ENCODE assay signal across 10 cellular contexts in genomic region chr10:89738551-89739209, GRCh38. TPM values are rescaled to one million over a fixed set of nuclear protein-coding genes. Genes with fewer than 3 reads are reported as not detected.
DNase-seq lines count a peak whose midpoint lies in the region; ATAC-seq and TF ChIP-seq lines count a peak whose summit lies in the region.
"Had no signal": no experiment of that assay in that cellular context is flagged by ENCODE, and none has a peak within 500 bp of the region (broad histone marks: within the 10 kb centered on the region; RNA-seq: fewer than 3 reads in every experiment).

No MANE protein-coding gene starts in this region.

- H3K27me3 ChIP-seq in mesendoderm (ENCODE audit: insufficient read depth, low read length, poor library complexity) = no peaks in the 10 kb centered on the region
- H3K27me3 ChIP-seq: BE2C had no signal

- H3K9ac ChIP-seq in mesendoderm (ENCODE audit: low read length) = no peak overlapping the region

- no peak overlapping the region for H3K4me2 ChIP-seq in mesendoderm (ENCODE audit: low read length)

- H3K56ac ChIP-seq in mesendoderm (ENCODE audit: low read length) = no peak overlapping the region

- H3K18ac ChIP-seq in mesendoderm (ENCODE audit: low read length) = no peak overlapping the region

- H3K9me3 Mint-ChIP-seq in activated T-cell treated with anti-CD3 and anti-CD28 coated beads, Interleukin-2, amount 50 U/mL, for 72 hours = no peaks in the 10 kb centered on the region
- H3K9me3 Mint-ChIP-seq in stimulated activated effector memory CD8-positive, alpha-beta T cell treated with anti-CD3 and anti-CD28 coated beads, Interleukin-12 subunit alpha, Interleukin-12 subunit beta, amount 100 ng/mL, for 72 hours = no peaks in the 10 kb centered on the region
- H3K9me3 Mint-ChIP-seq: nephron had no signal

- H2BK15ac ChIP-seq in mesendoderm (replicated peaks; ENCODE audit: low read depth) = no peak overlapping the region

- no peaks in the 10 kb centered on the region for H3K27me3 Mint-ChIP-seq in activated T-cell treated with anti-CD3 and anti-CD28 coated beads, Interleukin-2, amount 50 U/mL, for 72 hours (ENCODE audit: low read depth)

- H3K79me1 ChIP-seq in mesendoderm (ENCODE audit: low read length) = no peaks in the 10 kb centered on the region

- H3K23ac ChIP-seq in mesendoderm (ENCODE audit: low read length) = no peak overlapping the region

- no peak overlapping the region for H3K4me3 ChIP-seq in NB4 (ENCODE audit: low read depth, low read length)
- no peak overlapping the region for H3K4me3 ChIP-seq in mesendoderm (ENCODE audit: low read length)

- in situ Hi-C loops in ACHN (cut with HindIII; ENCODE audit: low pct_ligation_motif_present, low pct_unique_long_range_greater_than_20kb, low sequenced_read_pairs) = no loop called here

- peak overlapping the region; percentile 93 for H3K27ac Mint-ChIP-seq in activated T-cell treated with anti-CD3 and anti-CD28 coated beads, Interleukin-2, amount 50 U/mL, for 72 hours
- H3K27ac Mint-ChIP-seq in stimulated activated effector memory CD8-positive, alpha-beta T cell treated with anti-CD3 and anti-CD28 coated beads, Interleukin-12 subunit alpha, Interleukin-12 subunit beta, amount 100 ng/mL, for 72 hours = peak overlapping the region; percentile 32
- H3K27ac Mint-ChIP-seq: nephron had no signal

- H3K79me2 ChIP-seq in mesendoderm (ENCODE audit: control insufficient read depth, insufficient read depth, low read length) = no peaks in the 10 kb centered on the region

- no peak overlapping the region for H2BK120ac ChIP-seq in mesendoderm (ENCODE audit: low read depth, low read length)

- no peak overlapping the region for H3K27ac ChIP-seq in mesendoderm (ENCODE audit: low read depth, low read length)

- H3K4ac ChIP-seq in mesendoderm (ENCODE audit: low read depth, low read length) = no peak overlapping the region

- H3K36me3 Mint-ChIP-seq in activated T-cell treated with anti-CD3 and anti-CD28 coated beads, Interleukin-2, amount 50 U/mL, for 72 hours (ENCODE audit: insufficient read depth in 2 of 2) = peaks cover 4 to 23% of the 10 kb centered on the region in 2 donors
- peaks cover 48% of the 10 kb centered on the region for H3K36me3 Mint-ChIP-seq in stimulated activated effector memory CD8-positive, alpha-beta T cell treated with anti-CD3 and anti-CD28 coated beads, Interleukin-12 subunit alpha, Interleukin-12 subunit beta, amount 100 ng/mL, for 72 hours

- no peak for TF ChIP-seq CTCF in NB4 (IDR thresholded peaks at IDR 0.05; ENCODE audit: low read depth, low read length)

- H2AK5ac ChIP-seq in mesendoderm (ENCODE audit: low read length) = no peak overlapping the region

- no peak overlapping the region for H2BK5ac ChIP-seq in mesendoderm (ENCODE audit: low read length)

- no peak overlapping the region for H4K8ac ChIP-seq in mesendoderm (ENCODE audit: low read depth, low read length)

- no peak overlapping the region for H4K5ac ChIP-seq in mesendoderm (ENCODE audit: low read length)

- H3K4me3 Mint-ChIP-seq in activated T-cell treated with anti-CD3 and anti-CD28 coated beads, Interleukin-2, amount 50 U/mL, for 72 hours = peak overlapping the region in 1 of 2 donors; percentile 36
- no peak overlapping the region for H3K4me3 Mint-ChIP-seq in stimulated activated effector memory CD8-positive, alpha-beta T cell treated with anti-CD3 and anti-CD28 coated beads, Interleukin-12 subunit alpha, Interleukin-12 subunit beta, amount 100 ng/mL, for 72 hours
- H3K4me3 Mint-ChIP-seq: nephron had no signal

- no peaks in the 10 kb centered on the region for H3K36me3 ChIP-seq in mesendoderm (ENCODE audit: control insufficient read depth, insufficient read depth, low read length)

- H3K4me1 ChIP-seq in mesendoderm (ENCODE audit: control insufficient read depth, low read depth, low read length) = no peaks in the 10 kb centered on the region
- H3K4me1 ChIP-seq: BE2C had no signal

- WGBS in mesendoderm (ENCODE audit: extremely low coverage, insufficient coverage, low lambda C conversion rate) = no CpG with 5 or more reads among the region's 2 CpGs

- DNase-seq in activated T-cell treated with anti-CD3 and anti-CD28 coated beads, Interleukin-2, amount 50 U/mL, for 72 hours = no peak
- DNase-seq in activated T-cell treated with anti-CD3 and anti-CD28 coated beads for 4 hours (no peak), NB4 (ENCODE audit: low read depth) (peak; percentile 11), mesendoderm (no peak), ACHN (no peak)
- DNase-seq in stimulated activated effector memory CD8-positive, alpha-beta T cell treated with anti-CD3 and anti-CD28 coated beads, Interleukin-12 subunit alpha, Interleukin-12 subunit beta, amount 100 ng/mL, for 72 hours (ENCODE audit: low spot score in 2 of 2) = no peak
- DNase-seq in activated CD4-positive, alpha-beta T cell treated with anti-CD3 and anti-CD28 coated beads, Interleukin-2, amount 50 U/mL, for 1 hour = no peak
- DNase-seq: BE2C had no signal

- peaks cover 9% of the 10 kb centered on the region for H3K4me1 Mint-ChIP-seq in activated T-cell treated with anti-CD3 and anti-CD28 coated beads, Interleukin-2, amount 50 U/mL, for 72 hours (ENCODE audit: low read depth)
- peaks cover 6% of the 10 kb centered on the region for H3K4me1 Mint-ChIP-seq in stimulated activated effector memory CD8-positive, alpha-beta T cell treated with anti-CD3 and anti-CD28 coated beads, Interleukin-12 subunit alpha, Interleukin-12 subunit beta, amount 100 ng/mL, for 72 hours
- H3K4me1 Mint-ChIP-seq: nephron had no signal

- ATAC-seq in activated T-cell treated with anti-CD3 and anti-CD28 coated beads, Interleukin-2, amount 50 U/mL, for 72 hours (replicated peaks in 1 of 2) = no peak
- ATAC-seq in HG02840 (IDR thresholded peaks at IDR 0.05; ENCODE audit: low FRiP score, unreplicated experiment) = peak; percentile 82
- no peak for ATAC-seq in stimulated activated effector memory CD8-positive, alpha-beta T cell treated with anti-CD3 and anti-CD28 coated beads, Interleukin-12 subunit alpha, Interleukin-12 subunit beta, amount 100 ng/mL, for 72 hours

- TF ChIP-seq POLR2A in NB4 (IDR thresholded peaks at IDR 0.05; ENCODE audit: extremely low read depth, insufficient read length) = no peak

RNA-seq across cellular contexts. Expression of gene KIF20B, which starts 37.3 kb away (rescaled TPM):
- total RNA-seq in activated T-cell treated with anti-CD3 and anti-CD28 coated beads, Interleukin-2, amount 50 U/mL, for 72 hours = 10 to 100 TPM; 54.0 to 58.4 TPM
- polyA plus RNA-seq in mesendoderm (2013, experiment 1 of 2) = 41.6 TPM
- polyA plus RNA-seq in mesendoderm (2013, experiment 2 of 2) = 39.8 TPM
